Comparison of ENCODE assay signal across 8 cellular contexts in genomic region chr2:101012706-101013181, GRCh38. TPM values are rescaled to one million over a fixed set of nuclear protein-coding genes. Genes with fewer than 3 reads are reported as not detected.
DNase-seq lines count a peak whose midpoint lies in the region; ATAC-seq, FAIRE-seq and TF ChIP-seq lines count a peak whose summit lies in the region.

No MANE protein-coding gene starts in this region.

- dilution Hi-C loops in endothelial cell of umbilical vein (cut with MboI; ENCODE audit: extremely low pct_ligation_motif_present, low sequenced_read_pairs) = no loop called here

- no peak overlapping the region for H3K4me3 Mint-ChIP-seq in naive thymus-derived CD8-positive, alpha-beta T cell

- H3K27ac Mint-ChIP-seq in naive thymus-derived CD8-positive, alpha-beta T cell = peak overlapping the region in 5 of 10 donors; percentile 20 to 78 (median 36)

- intact Hi-C loops in endothelial cell of umbilical vein (cut with micrococcal nuclease) = loop anchor here (1.0 to 5.0 kb wide), 3 partner anchors 140 to 240 kb away; partner anchors contain the start of gene CNOT11

- POLR2A ChIA-PET in endothelial cell of umbilical vein (lab: Charles Lee) = interaction anchor here (1.3 kb wide), 1 partner anchor 11 kb away, joined by 8 read pairs; the partner anchor contains the start of gene RPL31
- POLR2A ChIA-PET in naive thymus-derived CD8-positive, alpha-beta T cell (lab: Charles Lee) = interaction anchor here (0.7 to 1.6 kb wide), 2 partner anchors 11 to 192 kb away, joined by 5 to 7 read pairs; partner anchors contain the start of gene RPL31

- H3K27me3 ChIP-seq in endothelial cell of umbilical vein (ENCODE audit: control insufficient read depth in 2 of 2, insufficient read depth in 2 of 2, low read length in 2 of 2) = no peaks in the 10 kb centered on the region

- no peaks in the 10 kb centered on the region for H4K20me1 ChIP-seq in endothelial cell of umbilical vein (replicated peaks; ENCODE audit: control insufficient read depth, extremely low read depth, insufficient read depth, low read length)

- TF ChIP-seq POLR2A in endothelial cell of umbilical vein (IDR thresholded peaks at IDR 0.05; ENCODE audit: low read depth, low read length) = no peak

- H3K9ac ChIP-seq in endothelial cell of umbilical vein (replicated peaks; ENCODE audit: extremely low read depth, insufficient read depth, low read length) = no peak overlapping the region

- peaks cover 7 to 22% (median 12%) of the 10 kb centered on the region in 4 donors for H3K4me1 Mint-ChIP-seq in naive thymus-derived CD8-positive, alpha-beta T cell

- no TSS peak for BruUV-seq in endothelial cell of umbilical vein (replicated peaks; lab: Mats Ljungman, UMichigan)

- peaks cover 3 to 52% (median 4%) of the 10 kb centered on the region in 3 donors for H3K36me3 Mint-ChIP-seq in naive thymus-derived CD8-positive, alpha-beta T cell

- H3K9me1 ChIP-seq in endothelial cell of umbilical vein (replicated peaks; ENCODE audit: control insufficient read depth, extremely low read depth, insufficient read depth, low read length) = no peaks in the 10 kb centered on the region

- H3K79me2 ChIP-seq in endothelial cell of umbilical vein (ENCODE audit: control insufficient read depth, insufficient read depth, low read length) = peaks cover 3% of the 10 kb centered on the region

- H3K9me3 ChIP-seq in endothelial cell of umbilical vein (replicated peaks; ENCODE audit: control insufficient read depth, insufficient read depth, low read length) = no peaks in the 10 kb centered on the region

- no peak overlapping the region for H3K27ac ChIP-seq in endothelial cell of umbilical vein (ENCODE audit: insufficient read depth, low read depth, low read length)

- H3K9me3 Mint-ChIP-seq in naive thymus-derived CD8-positive, alpha-beta T cell = no peaks in the 10 kb centered on the region

- TF ChIP-seq CTCF in endothelial cell of umbilical vein (IDR thresholded peaks at IDR 0.05; ENCODE audit: extremely low read depth in 1 of 2, insufficient read depth in 1 of 2, low read depth in 1 of 2, low read length in 2 of 2) = peak; percentile 57 to 72

- H3K4me2 ChIP-seq in endothelial cell of umbilical vein (ENCODE audit: insufficient read depth, low read length) = no peak overlapping the region

- CTCF ChIA-PET in endothelial cell of umbilical vein (lab: Charles Lee) = interaction anchor here (0.6 to 3.6 kb wide), 35 partner anchors 9 to 419 kb away, joined by 3 to 72 read pairs (median 5); partner anchors contain the start of genes CNOT11, RPL31 and TBC1D8

- DNase-seq in NCI-H82 (lab: John Stamatoyannopoulos, UW) (peak; percentile 55), NCI-H82 treated with DMSO at 0.1 percent for 48 hours (lab: John Stamatoyannopoulos, UW; ENCODE audit: unreplicated experiment) (no peak), HT-29 (ENCODE audit: low spot score) (peak; percentile 65), T-helper 9 cell (peak; percentile 29), endothelial cell of umbilical vein (ENCODE audit: low read depth, low spot score) (peak; percentile 56), GDM1 (lab: John Stamatoyannopoulos, UW) (no peak), DMS153 (lab: John Stamatoyannopoulos, UW) (no peak)
- peak in 6 of 10 donors; percentile 22 to 66 (median 43) for DNase-seq in naive thymus-derived CD8-positive, alpha-beta T cell

- H3K27me3 Mint-ChIP-seq in naive thymus-derived CD8-positive, alpha-beta T cell = no peaks in the 10 kb centered on the region

- no peak for ATAC-seq in naive thymus-derived CD8-positive, alpha-beta T cell

- no peak overlapping the region for H2AFZ ChIP-seq in endothelial cell of umbilical vein (ENCODE audit: low read depth, low read length)

- peaks cover 8 to 14% of the 10 kb centered on the region in 2 experiments for H3K36me3 ChIP-seq in endothelial cell of umbilical vein (ENCODE audit: control insufficient read depth in 2 of 2, extremely low read depth in 1 of 2, insufficient read depth in 2 of 2, low read length in 2 of 2)

- H3K4me3 ChIP-seq in endothelial cell of umbilical vein (replicated peaks in 1 of 3; ENCODE audit: insufficient read depth in 1 of 3, low read depth in 1 of 3, low read length in 3 of 3) = no peak overlapping the region

- H3K4me1 ChIP-seq in endothelial cell of umbilical vein (ENCODE audit: control insufficient read depth, extremely low read depth, insufficient read depth, low read length) = no peaks in the 10 kb centered on the region

- peak; percentile 12 for FAIRE-seq in endothelial cell of umbilical vein (lab: Jason Lieb, UNC)

TF ChIP-seq in endothelial cell of umbilical vein, 7 proteins besides CTCF, POLR2A, EP300 and RAD21:
- TF ChIP-seq MYC (IDR thresholded peaks at IDR 0.05; ENCODE audit: low read depth, low read length) = no peak

RNA-seq across cellular contexts. Expression of gene RPL31, which starts 10.7 kb away (rescaled TPM):
- 1,454 and 1,668 TPM in 2 replicates for total RNA-seq in HT-29 (2014; rRNA removed; shearing (Covaris generic))
- total RNA-seq in endothelial cell of umbilical vein = 1,337 and 1,355 TPM in 2 replicates
- 975 and 1,137 TPM in 2 replicates for polyA plus RNA-seq in endothelial cell of umbilical vein
- 3,338 and 4,040 TPM in 2 replicates for polyA plus RNA-seq in endothelial cell of umbilical vein (2011; cell fraction: cytosol; rRNA removed)
- polyA plus RNA-seq in endothelial cell of umbilical vein (2011; cell fraction: nucleus; rRNA removed) = 767 and 904 TPM in 2 replicates
- 4,052 and 5,308 TPM in 2 replicates for polyA plus RNA-seq in endothelial cell of umbilical vein (2012)
- 521 and 829 TPM in 2 replicates for polyA minus RNA-seq in endothelial cell of umbilical vein
- polyA minus RNA-seq in endothelial cell of umbilical vein (2011; cell fraction: cytosol; rRNA and poly(A)+ RNA removed) = 362 TPM
- 83.9 and 84.4 TPM in 2 replicates for polyA minus RNA-seq in endothelial cell of umbilical vein (2011; cell fraction: nucleus; rRNA and poly(A)+ RNA removed)
- 1,000 to 10,000 TPM; 2,599 to 2,788 TPM for total RNA-seq in naive thymus-derived CD8-positive, alpha-beta T cell
- 1,000 to 10,000 TPM; 7,517 to 8,494 (median 8,327) TPM for polyA plus RNA-seq in naive thymus-derived CD8-positive, alpha-beta T cell

Comparison
In these comparisons a context has a peak if more than half of its experiments do, and no peak if none do; other contexts are left out.
1. DNase-seq: peak in NCI-H82 (single experiment), HT-29 (single experiment), T-helper 9 cell (single experiment), endothelial cell of umbilical vein (single experiment) and naive thymus-derived CD8-positive, alpha-beta T cell (6 of 10); none in NCI-H82 treated with DMSO at 0.1 percent for 48 hours (single experiment), GDM1 (single experiment) and DMS153 (single experiment).